ENCODE assay signal across 14 cellular contexts in the genomic region with DNA sequence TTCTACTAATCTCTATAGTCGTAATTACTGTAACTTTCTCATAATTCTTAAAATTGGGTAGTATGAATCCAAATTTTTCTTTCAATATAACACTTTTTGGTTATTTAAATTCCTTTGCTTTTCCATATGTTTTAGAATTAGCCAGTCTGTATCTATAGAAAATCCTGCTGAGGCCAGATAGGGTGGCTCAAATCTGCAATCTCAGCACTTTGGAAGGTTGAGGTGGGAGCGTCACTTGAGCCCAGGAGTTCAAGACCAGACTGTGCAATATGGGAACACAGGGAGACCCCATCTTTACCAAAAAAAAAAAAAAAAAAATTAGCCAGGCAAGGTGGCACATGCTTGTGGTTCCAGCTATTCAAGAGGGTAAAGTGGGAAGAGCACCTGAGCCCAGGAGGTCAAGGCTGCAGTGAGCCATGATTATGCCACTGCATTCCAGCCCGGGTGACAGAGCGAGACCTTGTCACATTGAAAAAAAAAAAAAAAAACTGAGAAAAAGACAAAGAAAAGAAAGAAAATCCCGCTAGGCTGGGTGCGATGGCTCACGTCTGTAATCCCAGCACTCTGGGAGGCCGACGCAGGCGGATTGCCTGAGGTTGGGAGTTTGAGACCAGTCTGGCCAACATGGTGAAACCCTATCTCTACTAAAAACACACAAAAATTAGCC. TPM values are rescaled to one million over a fixed set of nuclear protein-coding genes. Genes with fewer than 3 reads are reported as not detected.
DNase-seq lines count a peak whose midpoint lies in the region; ATAC-seq, FAIRE-seq and TF ChIP-seq lines count a peak whose summit lies in the region.
"Had no signal": no experiment of that assay in that cellular context is flagged by ENCODE, and none has a peak within 500 bp of the region (broad histone marks: within the 10 kb centered on the region; RNA-seq: fewer than 3 reads in every experiment).

No MANE protein-coding gene starts in this region.

- no peak for FAIRE-seq in A549 (lab: Jason Lieb, UNC)
- FAIRE-seq: H54, HTR-8/SVneo had no signal

- intact Hi-C loops in adrenal gland (cut with DNase I) (no loop called here), aorta (cut with DNase I) (no loop called here)

- no peaks in the 10 kb centered on the region for H3K9me3 Mint-ChIP-seq in endothelial cell (ENCODE audit: unreplicated experiment)
- H3K9me3 Mint-ChIP-seq: CD4-positive, CD25-positive, alpha-beta regulatory T cell had no signal

- H3K27ac Mint-ChIP-seq in endothelial cell (ENCODE audit: unreplicated experiment): no peak overlapping the region
- H3K27ac Mint-ChIP-seq: CD4-positive, CD25-positive, alpha-beta regulatory T cell had no signal

- H3K36me3 ChIP-seq in adrenal gland (replicated peaks in 1 of 2): peaks cover 0 to 34% of the 10 kb centered on the region in 2 donors
- peaks cover 0 to 5% of the 10 kb centered on the region in 2 donors for H3K36me3 ChIP-seq in aorta (ENCODE audit: control insufficient read depth in 1 of 2, insufficient read depth in 2 of 2, low read length in 1 of 2)

- peaks cover 22% of the 10 kb centered on the region for H3K4me1 Mint-ChIP-seq in endothelial cell (ENCODE audit: unreplicated experiment)

- peak; percentile 1 for DNase-seq in activated CD8-positive, alpha-beta memory T cell treated with anti-CD3 and anti-CD28 coated beads for 24 hours
- no peak for DNase-seq in activated CD8-positive, alpha-beta memory T cell treated with anti-CD3 and anti-CD28 coated beads, Interleukin-2, amount 50 U/mL, for 4 hours
- DNase-seq in A549 (ENCODE audit: low read depth in 1 of 2, low spot score in 1 of 2) (no peak), adrenal gland (peak in 5 of 7 donors; percentile 41 to 60 (median 47)), aorta (no peak), endothelial cell (ENCODE audit: low spot score) (no peak)
- DNase-seq: CD4-positive, CD25-positive, alpha-beta regulatory T cell; DMS53 had no signal

- H3K27me3 ChIP-seq in adrenal gland (no peaks in the 10 kb centered on the region), aorta (ENCODE audit: control insufficient read depth in 1 of 2, insufficient read depth in 2 of 2, low read length in 1 of 2) (no peaks in the 10 kb centered on the region)
- H3K27me3 ChIP-seq: BLaER1 treated with 17β-estradiol and CSF1 and Interleukin-3, amounts not matched to agents 10 nM and 100 nM had no signal

- H3K4me2 ChIP-seq in A549: no peak overlapping the region
- H3K4me2 ChIP-seq: BLaER1 treated with 17β-estradiol and CSF1 and Interleukin-3, amounts not matched to agents 10 nM and 100 nM had no signal

- H3K4me1 ChIP-seq in A549 (no peaks in the 10 kb centered on the region), adrenal gland (replicated peaks in 1 of 2) (peaks cover 0 to 12% of the 10 kb centered on the region in 2 donors), aorta (ENCODE audit: control insufficient read depth in 1 of 2, insufficient read depth in 2 of 2, low read length in 2 of 2) (no peaks in the 10 kb centered on the region)

- H3K9me3 ChIP-seq in A549 (no peaks in the 10 kb centered on the region), adrenal gland (replicated peaks in 1 of 3) (no peaks in the 10 kb centered on the region), aorta (ENCODE audit: control insufficient read depth, low read length) (no peaks in the 10 kb centered on the region)

- no peak overlapping the region for H3K4me3 Mint-ChIP-seq in endothelial cell (ENCODE audit: unreplicated experiment)
- H3K4me3 Mint-ChIP-seq: CD4-positive, CD25-positive, alpha-beta regulatory T cell had no signal

- WGBS in A549 (ENCODE audit: missing lambda C conversion rate): 93% methylated on average over 10 of the region's 10 CpGs
- 60 to 74% (median 69%) methylated on average over 10 of the region's 10 CpGs for WGBS in adrenal gland, 4 donors
- 94 to 95% methylated on average over 10 of the region's 10 CpGs for WGBS in aorta, 2 donors

- TF ChIP-seq POLR2A in A549 (IDR thresholded peaks at IDR 0.05; ENCODE audit: low read length) (no peak), adrenal gland (IDR thresholded peaks at IDR 0.05) (no peak)

- no peak overlapping the region for H3K4me3 ChIP-seq in A549
- no peak overlapping the region for H3K4me3 ChIP-seq in adrenal gland
- H3K4me3 ChIP-seq in aorta (ENCODE audit: low read length in 2 of 2): no peak overlapping the region
- H3K4me3 ChIP-seq: BLaER1 treated with 17β-estradiol and CSF1 and Interleukin-3, amounts not matched to agents 10 nM and 100 nM had no signal

- CTCF ChIA-PET in A549 (lab: Yijun Ruan, JAX): interaction anchor here (0.6 to 0.7 kb wide), 2 partner anchors 30 to 226 kb away, joined by 3 read pairs; no protein-coding TSS in a partner anchor

- H3K27me3 Mint-ChIP-seq in endothelial cell (ENCODE audit: unreplicated experiment): peaks cover 3% of the 10 kb centered on the region
- H3K27me3 Mint-ChIP-seq: CD4-positive, CD25-positive, alpha-beta regulatory T cell had no signal

- POLR2A ChIA-PET in A549 (lab: Yijun Ruan, JAX): interaction anchor here (0.5 kb wide), 1 partner anchor 17 kb away, joined by 6 read pairs; no protein-coding TSS in a partner anchor

- TF ChIP-seq CTCF in A549 (IDR thresholded peaks at IDR 0.05) (no peak), adrenal gland (IDR thresholded peaks at IDR 0.05) (no peak), endothelial cell (IDR thresholded peaks at IDR 0.05; ENCODE audit: unreplicated experiment) (no peak)

- peaks cover 11% of the 10 kb centered on the region for H3K36me3 Mint-ChIP-seq in endothelial cell (ENCODE audit: low read depth, unreplicated experiment)

- ATAC-seq in A549: no peak
- ATAC-seq in aorta (ENCODE audit: low FRiP score): no peak
- ATAC-seq: HCT116 had no signal

- no peak for TF ChIP-seq RAD21 in A549 (conservative IDR thresholded peaks at IDR 0.05 in 1 of 2, IDR thresholded peaks at IDR 0.05 in 1 of 2)

- no peak for TF ChIP-seq EP300 in A549 (IDR thresholded peaks at IDR 0.05)

- H3K27ac ChIP-seq in A549 (no peak overlapping the region), adrenal gland (no peak overlapping the region), aorta (ENCODE audit: low read depth in 1 of 2, low read length in 2 of 2) (no peak overlapping the region)
- H3K27ac ChIP-seq: 22Rv1 had no signal

TF ChIP-seq in A549, 52 proteins besides CTCF, POLR2A, EP300 and RAD21 (continues in another document):
- no peak for TF ChIP-seq JUNB (IDR thresholded peaks at IDR 0.05)
- no peak for TF ChIP-seq CEBPB (IDR thresholded peaks at IDR 0.05)
- no peak for TF ChIP-seq RCOR1 (IDR thresholded peaks at IDR 0.05; ENCODE audit: low read depth, low read length)

RNA-seq across cellular contexts. Expression of a gene that starts 9.3 kb away (rescaled TPM):
- polyA plus RNA-seq in A549 (2011; rRNA removed): 27.3 and 29.0 TPM in 2 replicates
- polyA plus RNA-seq in A549 (2012; cell fraction: cytosol; rRNA removed): 11.1 and 12.4 TPM in 2 replicates
- 6.6 and 14.3 TPM in 2 replicates for polyA plus RNA-seq in A549 (2012; cell fraction: nucleus; rRNA removed)
- 25.2 to 30.6 TPM (median 30.3 TPM) in 3 replicates for polyA plus RNA-seq in A549 (2017; fragmentation: RNase III; extraction: RNeasy Plus Mini Kit Qiagen cat#74134 plus additional on column Dnase treatment)
- 26.2 and 28.3 TPM in 2 replicates for polyA minus RNA-seq in A549 (2011; rRNA and poly(A)+ RNA removed)
- 10 to 100 TPM; 14.8 to 38.0 (median 27.7) TPM for total RNA-seq in adrenal gland
- polyA plus RNA-seq in adrenal gland: 10 to 100 TPM; 11.1 to 50.1 (median 12.4) TPM
- total RNA-seq in aorta: 10 to 100 TPM; 26.3 to 40.4 TPM
- 10 to 100 TPM in 1 of 2 donors, 1 to 10 TPM in 1; 7.1 to 13.5 TPM for polyA plus RNA-seq in aorta
- total RNA-seq in endothelial cell (ENCODE audit: unreplicated experiment): 39.4 TPM

RNA-seq across cellular contexts. Expression of a gene that starts 24.9 kb away (rescaled TPM):
- polyA plus RNA-seq in A549 (2011; rRNA removed) (0.12 TPM in 1 of 2 replicates, not detected in the other), A549 (2017; fragmentation: RNase III; extraction: RNeasy Plus Mini Kit Qiagen cat#74134 plus additional on column Dnase treatment) (0.19 to 0.44 TPM (median 0.20 TPM) in 3 replicates), adrenal gland (1 to 10 TPM in 1 of 3 donors, under 1 TPM in 1, not detected in 1; 0.22 to 2.5 TPM), aorta (not detected)
- polyA plus RNA-seq in A549 (2012; cell fraction: cytosol; rRNA removed): not detected in 2 replicates
- polyA plus RNA-seq in A549 (2012; cell fraction: nucleus; rRNA removed): 0.12 and 0.36 TPM in 2 replicates
- polyA minus RNA-seq in A549 (2011; rRNA and poly(A)+ RNA removed): 0.29 TPM in 1 of 2 replicates, not detected in the other
- total RNA-seq in adrenal gland (under 1 TPM in 4 of 8 donors, not detected in 4; 0.28 to 0.56 (median 0.44) TPM), aorta (1 to 10 TPM in 1 of 2 donors, under 1 TPM in 1; 0.84 to 1.1 TPM), endothelial cell (ENCODE audit: unreplicated experiment) (1.2 TPM)
- total RNA-seq: Daoy had no signal

RNA-seq across cellular contexts. Expression of a gene that starts 37.0 kb away (rescaled TPM):
- polyA plus RNA-seq in A549 (2011; rRNA removed) (23.0 and 27.3 TPM in 2 replicates), A549 (2017; fragmentation: RNase III; extraction: RNeasy Plus Mini Kit Qiagen cat#74134 plus additional on column Dnase treatment) (55.9 to 64.5 TPM (median 55.9 TPM) in 3 replicates), adrenal gland (10 to 100 TPM; 12.4 to 28.3 (median 13.6) TPM), aorta (10 to 100 TPM in 1 of 2 donors, 1 to 10 TPM in 1; 7.1 to 14.5 TPM)
- 14.1 TPM in 2 replicates for polyA plus RNA-seq in A549 (2012; cell fraction: cytosol; rRNA removed)
- polyA plus RNA-seq in A549 (2012; cell fraction: nucleus; rRNA removed): 4.7 and 11.9 TPM in 2 replicates
- 16.8 and 17.9 TPM in 2 replicates for polyA minus RNA-seq in A549 (2011; rRNA and poly(A)+ RNA removed)
- total RNA-seq in adrenal gland (10 to 100 TPM; 10.5 to 38.0 (median 21.6) TPM), aorta (10 to 100 TPM; 11.5 to 21.3 TPM), endothelial cell (ENCODE audit: unreplicated experiment) (34.4 TPM)

RNA-seq across cellular contexts. Expression of a gene that starts 37.2 kb away (rescaled TPM):
- polyA plus RNA-seq in A549 (2011; rRNA removed) (24.3 and 31.8 TPM in 2 replicates), A549 (2017; fragmentation: RNase III; extraction: RNeasy Plus Mini Kit Qiagen cat#74134 plus additional on column Dnase treatment) (20.5 to 21.4 TPM (median 21.4 TPM) in 3 replicates), adrenal gland (10 to 100 TPM; 26.1 to 30.1 (median 28.0) TPM), aorta (10 to 100 TPM in 1 of 2 donors, 1 to 10 TPM in 1; 5.3 to 16.5 TPM)
- polyA plus RNA-seq in A549 (2012; cell fraction: cytosol; rRNA removed): 20.8 and 29.0 TPM in 2 replicates
- 38.4 and 41.3 TPM in 2 replicates for polyA plus RNA-seq in A549 (2012; cell fraction: nucleus; rRNA removed)
- polyA minus RNA-seq in A549 (2011; rRNA and poly(A)+ RNA removed): 58.8 and 66.5 TPM in 2 replicates
- total RNA-seq in adrenal gland (10 to 100 TPM; 41.2 to 85.3 (median 55.7) TPM), aorta (10 to 100 TPM; 21.5 to 29.4 TPM), endothelial cell (ENCODE audit: unreplicated experiment) (33.1 TPM)

RNA-seq across cellular contexts. Expression of a gene that starts 46.1 kb away (rescaled TPM):
- polyA plus RNA-seq in A549 (2011; rRNA removed) (10.0 and 16.1 TPM in 2 replicates), A549 (2017; fragmentation: RNase III; extraction: RNeasy Plus Mini Kit Qiagen cat#74134 plus additional on column Dnase treatment) (27.6 to 29.1 TPM (median 27.9 TPM) in 3 replicates), adrenal gland (1 to 10 TPM; 1.2 to 4.2 (median 2.0) TPM), aorta (1 to 10 TPM; 3.6 to 4.0 TPM)
- 35.1 and 42.2 TPM in 2 replicates for polyA plus RNA-seq in A549 (2012; cell fraction: cytosol; rRNA removed)
- 27.1 and 31.2 TPM in 2 replicates for polyA plus RNA-seq in A549 (2012; cell fraction: nucleus; rRNA removed)
- 3.8 and 4.0 TPM in 2 replicates for polyA minus RNA-seq in A549 (2011; rRNA and poly(A)+ RNA removed)
- total RNA-seq in adrenal gland (10 to 100 TPM in 7 of 8 donors, 1 to 10 TPM in 1; 9.7 to 61.9 (median 23.3) TPM), aorta (1 to 10 TPM; 5.7 to 6.0 TPM), endothelial cell (ENCODE audit: unreplicated experiment) (11.4 TPM)

Comparison
In these comparisons a context has a peak if more than half of its experiments do, and no peak if none do; other contexts are left out.
1. DNase-seq: peak in activated CD8-positive, alpha-beta memory T cell treated with anti-CD3 and anti-CD28 coated beads for 24 hours (single experiment) and adrenal gland (5 of 7); none in activated CD8-positive, alpha-beta memory T cell treated with anti-CD3 and anti-CD28 coated beads, Interleukin-2, amount 50 U/mL, for 4 hours (single experiment), A549 (0 of 2), aorta (0 of 2) and endothelial cell (single experiment).